In genomic region chr6:41937881-41938574, GRCh38 we compare ENCODE assay signal across 2 cellular contexts.
TF ChIP-seq lines count a peak whose summit lies in the region.

No MANE protein-coding gene starts in this region.

TF ChIP-seq in IMR-90, 13 proteins besides CTCF, POLR2A, EP300 and RAD21:
- TF ChIP-seq MAFK (IDR thresholded peaks at IDR 0.05; ENCODE audit: low read depth, low read length) (no peak), ELK1 (IDR thresholded peaks at IDR 0.05; ENCODE audit: borderline replicate concordance, low read depth, low read length) (no peak), SMC3 (IDR thresholded peaks at IDR 0.05; ENCODE audit: low read depth, low read length) (no peak), FOS (IDR thresholded peaks at IDR 0.05; ENCODE audit: low read depth, low read length) (no peak), NFE2L2 (IDR thresholded peaks at IDR 0.05; ENCODE audit: low read depth, low read length) (no peak), BHLHE40 (IDR thresholded peaks at IDR 0.05; ENCODE audit: low read depth, low read length) (no peak), CEBPB (IDR thresholded peaks at IDR 0.05; ENCODE audit: low read depth, low read length) (no peak), RFX5 (IDR thresholded peaks at IDR 0.05; ENCODE audit: low read depth, low read length) (no peak), CHD1 (IDR thresholded peaks at IDR 0.05; ENCODE audit: low read depth, low read length) (no peak), MXI1 (IDR thresholded peaks at IDR 0.05; ENCODE audit: borderline replicate concordance, low read depth, low read length) (no peak), MAZ (IDR thresholded peaks at IDR 0.05; ENCODE audit: borderline replicate concordance, low read depth, low read length) (no peak), USF2 (IDR thresholded peaks at IDR 0.05; ENCODE audit: low read depth, low read length) (no peak), RCOR1 (IDR thresholded peaks at IDR 0.05; ENCODE audit: insufficient replicate concordance, low read length) (no peak)
TF ChIP-seq in IMR-90: peak in this region for 0.

TF ChIP-seq in HepG2, 621 proteins besides CTCF, POLR2A, EP300 and RAD21:
- TF ChIP-seq REXO4 (CRISPR knock-in tag; IDR thresholded peaks at IDR 0.05; ENCODE audit: borderline replicate concordance) = no peak
- TF ChIP-seq, protein P1, sequence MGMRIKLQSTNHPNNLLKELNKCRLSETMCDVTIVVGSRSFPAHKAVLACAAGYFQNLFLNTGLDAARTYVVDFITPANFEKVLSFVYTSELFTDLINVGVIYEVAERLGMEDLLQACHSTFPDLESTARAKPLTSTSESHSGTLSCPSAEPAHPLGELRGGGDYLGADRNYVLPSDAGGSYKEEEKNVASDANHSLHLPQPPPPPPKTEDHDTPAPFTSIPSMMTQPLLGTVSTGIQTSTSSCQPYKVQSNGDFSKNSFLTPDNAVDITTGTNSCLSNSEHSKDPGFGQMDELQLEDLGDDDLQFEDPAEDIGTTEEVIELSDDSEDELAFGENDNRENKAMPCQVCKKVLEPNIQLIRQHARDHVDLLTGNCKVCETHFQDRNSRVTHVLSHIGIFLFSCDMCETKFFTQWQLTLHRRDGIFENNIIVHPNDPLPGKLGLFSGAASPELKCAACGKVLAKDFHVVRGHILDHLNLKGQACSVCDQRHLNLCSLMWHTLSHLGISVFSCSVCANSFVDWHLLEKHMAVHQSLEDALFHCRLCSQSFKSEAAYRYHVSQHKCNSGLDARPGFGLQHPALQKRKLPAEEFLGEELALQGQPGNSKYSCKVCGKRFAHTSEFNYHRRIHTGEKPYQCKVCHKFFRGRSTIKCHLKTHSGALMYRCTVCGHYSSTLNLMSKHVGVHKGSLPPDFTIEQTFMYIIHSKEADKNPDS (CRISPR knock-in tag; IDR thresholded peaks at IDR 0.05) = no peak
- no peak for TF ChIP-seq SOX13 (IDR thresholded peaks at IDR 0.05)
- TF ChIP-seq SOX13 (CRISPR knock-in tag; conservative IDR thresholded peaks at IDR 0.05 in 1 of 2, IDR thresholded peaks at IDR 0.05 in 1 of 2) = no peak
- no peak for TF ChIP-seq ZFP90 (CRISPR knock-in tag; IDR thresholded peaks at IDR 0.05; ENCODE audit: borderline replicate concordance)
- TF ChIP-seq TEF (CRISPR knock-in tag; IDR thresholded peaks at IDR 0.05) = no peak
- TF ChIP-seq ZKSCAN8 (CRISPR knock-in tag; IDR thresholded peaks at IDR 0.05; ENCODE audit: borderline replicate concordance) = no peak
- no peak for TF ChIP-seq GATAD1 (CRISPR knock-in tag; IDR thresholded peaks at IDR 0.05)
- TF ChIP-seq CERS6 (CRISPR knock-in tag; IDR thresholded peaks at IDR 0.05) = no peak
- no peak for TF ChIP-seq ZMAT5 (CRISPR knock-in tag; IDR thresholded peaks at IDR 0.05; ENCODE audit: borderline replicate concordance, low read depth)
- TF ChIP-seq ZNF776 (CRISPR knock-in tag; IDR thresholded peaks at IDR 0.05) = no peak
- no peak for TF ChIP-seq NR2F6 (IDR thresholded peaks at IDR 0.05)
- no peak for TF ChIP-seq NR2F6 (CRISPR knock-in tag; IDR thresholded peaks at IDR 0.05)
- no peak for TF ChIP-seq HNRNPUL1 (IDR thresholded peaks at IDR 0.05; ENCODE audit: low read depth, low read length)
- TF ChIP-seq SP1 (IDR thresholded peaks at IDR 0.05) = no peak
- no peak for TF ChIP-seq SP1 (CRISPR knock-in tag; IDR thresholded peaks at IDR 0.05)
- TF ChIP-seq, protein P2, sequence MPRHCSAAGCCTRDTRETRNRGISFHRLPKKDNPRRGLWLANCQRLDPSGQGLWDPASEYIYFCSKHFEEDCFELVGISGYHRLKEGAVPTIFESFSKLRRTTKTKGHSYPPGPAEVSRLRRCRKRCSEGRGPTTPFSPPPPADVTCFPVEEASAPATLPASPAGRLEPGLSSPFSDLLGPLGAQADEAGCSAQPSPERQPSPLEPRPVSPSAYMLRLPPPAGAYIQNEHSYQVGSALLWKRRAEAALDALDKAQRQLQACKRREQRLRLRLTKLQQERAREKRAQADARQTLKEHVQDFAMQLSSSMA (CRISPR knock-in tag; IDR thresholded peaks at IDR 0.05) = no peak
- TF ChIP-seq PAF1 (CRISPR knock-in tag; IDR thresholded peaks at IDR 0.05) = no peak
- TF ChIP-seq NCOA2 (CRISPR knock-in tag; IDR thresholded peaks at IDR 0.05) = no peak
TF ChIP-seq in HepG2: peak in this region for 0.
